24 cellular contexts compared by ENCODE assay signal in the genomic region with DNA sequence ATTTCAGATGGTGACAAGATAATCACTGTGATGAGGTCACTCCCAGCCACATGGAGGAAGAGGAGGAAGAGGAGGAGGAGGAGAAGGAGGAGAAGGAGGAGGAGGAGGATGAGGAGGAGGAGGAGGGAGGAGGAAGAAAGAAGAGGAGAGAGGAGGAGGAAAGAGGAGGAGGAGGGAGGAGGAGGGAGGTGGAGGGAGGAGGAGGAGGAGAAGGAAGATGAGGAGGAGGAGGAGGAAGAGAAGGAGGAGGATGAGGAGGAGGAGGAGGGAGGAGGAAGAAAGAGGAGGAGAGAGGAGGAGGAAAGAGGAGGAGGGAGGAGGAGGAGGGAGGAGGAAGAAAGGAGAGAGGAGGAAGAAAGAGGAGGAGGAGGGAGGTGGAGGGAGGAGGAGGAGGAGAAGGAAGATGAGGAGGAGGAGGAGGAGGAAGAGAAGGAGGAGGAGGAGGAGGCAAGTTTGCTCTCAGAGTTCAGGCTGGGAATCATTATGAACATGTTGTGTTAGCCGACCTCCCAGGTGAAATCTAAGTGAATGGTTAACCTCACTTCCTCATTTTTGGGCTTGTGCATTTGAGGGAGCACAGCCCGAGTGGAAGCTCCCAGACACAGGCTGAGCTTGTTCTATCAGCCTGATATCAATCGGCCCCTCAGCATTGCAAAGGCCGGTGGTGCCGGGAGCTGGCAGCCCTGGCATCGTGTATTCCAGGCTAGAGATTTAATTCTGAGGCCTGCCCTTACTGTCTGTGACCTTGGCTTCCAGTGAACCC.
A peak's percentile ranks its signal among the peaks of the same experiment; 100 is the strongest.
DNase-seq lines count a peak whose midpoint lies in the region; ATAC-seq, FAIRE-seq and TF ChIP-seq lines count a peak whose summit lies in the region.
"Had no signal": no experiment of that assay in that cellular context is flagged by ENCODE, and none has a peak within 500 bp of the region (broad histone marks: within the 10 kb centered on the region; RNA-seq: fewer than 3 reads in every experiment).

No MANE protein-coding gene starts in this region.

- H3K9me3 ChIP-seq in spleen (peaks cover 0 to 4% (median 0%) of the 10 kb centered on the region in 8 donors), esophagus squamous epithelium (no peaks in the 10 kb centered on the region)
- H3K9me3 ChIP-seq: gastroesophageal sphincter, neutrophil, suprapubic skin had no signal

- H3K36me3 Mint-ChIP-seq in activated naive CD8-positive, alpha-beta T cell treated with anti-CD3 and anti-CD28 coated beads, Interleukin-2, amount 10 ng/mL, durations not matched to agents 7 days and 5 days, result no peaks in the 10 kb centered on the region
- no peaks in the 10 kb centered on the region for H3K36me3 Mint-ChIP-seq in activated naive CD8-positive, alpha-beta T cell treated with anti-CD3 and anti-CD28 coated beads, Interleukin-2, amount 50 U/mL, for 24 hours (ENCODE audit: low read depth)
- H3K36me3 Mint-ChIP-seq: T-cell had no signal

- H3K27me3 Mint-ChIP-seq in activated naive CD8-positive, alpha-beta T cell treated with anti-CD3 and anti-CD28 coated beads, Interleukin-2, amount 10 ng/mL, durations not matched to agents 7 days and 5 days, result peaks cover 16% of the 10 kb centered on the region
- H3K27me3 Mint-ChIP-seq in activated naive CD8-positive, alpha-beta T cell treated with anti-CD3 and anti-CD28 coated beads, Interleukin-2, amount 50 U/mL, for 24 hours, result peaks cover 6% of the 10 kb centered on the region

- H3K4me3 Mint-ChIP-seq in activated naive CD8-positive, alpha-beta T cell treated with anti-CD3 and anti-CD28 coated beads, Interleukin-2, amount 10 ng/mL, durations not matched to agents 7 days and 5 days, result no peak overlapping the region
- H3K4me3 Mint-ChIP-seq in activated naive CD8-positive, alpha-beta T cell treated with anti-CD3 and anti-CD28 coated beads, Interleukin-2, amount 50 U/mL, for 24 hours, result no peak overlapping the region
- H3K4me3 Mint-ChIP-seq: activated CD4-positive, alpha-beta memory T cell treated with anti-CD3 and anti-CD28 coated beads, Interleukin-2, amount 10 ng/mL, durations not matched to agents 7 days and 5 days; T-cell had no signal

- H3K4me1 Mint-ChIP-seq in activated naive CD8-positive, alpha-beta T cell treated with anti-CD3 and anti-CD28 coated beads, Interleukin-2, amount 10 ng/mL, durations not matched to agents 7 days and 5 days, result peaks cover 4% of the 10 kb centered on the region
- H3K4me1 Mint-ChIP-seq in activated naive CD8-positive, alpha-beta T cell treated with anti-CD3 and anti-CD28 coated beads, Interleukin-2, amount 50 U/mL, for 24 hours, result peaks cover 4% of the 10 kb centered on the region
- H3K4me1 Mint-ChIP-seq: T-cell had no signal

- no peaks in the 10 kb centered on the region for H3K27me3 ChIP-seq in spleen (replicated peaks in 1 of 7)
- no peaks in the 10 kb centered on the region for H3K27me3 ChIP-seq in esophagus squamous epithelium
- H3K27me3 ChIP-seq: BLaER1, gastroesophageal sphincter, neutrophil, suprapubic skin had no signal

- H3K27ac ChIP-seq in spleen, result no peak overlapping the region
- H3K27ac ChIP-seq in esophagus squamous epithelium, result no peak overlapping the region
- H3K27ac ChIP-seq: A549, BLaER1, gastroesophageal sphincter, neutrophil, suprapubic skin had no signal

- intact Hi-C loops in spleen (cut with DNase I; ENCODE audit: low total_unique reads) (no loop called here), esophagus squamous epithelium (cut with DNase I) (no loop called here)

- H3K9me3 Mint-ChIP-seq in activated naive CD8-positive, alpha-beta T cell treated with anti-CD3 and anti-CD28 coated beads, Interleukin-2, amount 10 ng/mL, durations not matched to agents 7 days and 5 days, result peaks cover 4% of the 10 kb centered on the region
- H3K9me3 Mint-ChIP-seq in activated naive CD8-positive, alpha-beta T cell treated with anti-CD3 and anti-CD28 coated beads, Interleukin-2, amount 50 U/mL, for 24 hours, result peaks cover 5% of the 10 kb centered on the region

- H3K27ac Mint-ChIP-seq in activated naive CD8-positive, alpha-beta T cell treated with anti-CD3 and anti-CD28 coated beads, Interleukin-2, amount 10 ng/mL, durations not matched to agents 7 days and 5 days, result peak overlapping the region; percentile 16
- no peak overlapping the region for H3K27ac Mint-ChIP-seq in activated naive CD8-positive, alpha-beta T cell treated with anti-CD3 and anti-CD28 coated beads, Interleukin-2, amount 50 U/mL, for 24 hours
- H3K27ac Mint-ChIP-seq: activated CD4-positive, alpha-beta memory T cell treated with anti-CD3 and anti-CD28 coated beads, Interleukin-2, amount 10 ng/mL, durations not matched to agents 7 days and 5 days; T-cell had no signal

- peaks cover 0 to 12% (median 0%) of the 10 kb centered on the region in 6 donors for H3K4me1 ChIP-seq in spleen
- no peaks in the 10 kb centered on the region for H3K4me1 ChIP-seq in esophagus squamous epithelium
- H3K4me1 ChIP-seq: A549, suprapubic skin had no signal

- TF ChIP-seq POLR2A in spleen (IDR thresholded peaks at IDR 0.05) (no peak), esophagus squamous epithelium (IDR thresholded peaks at IDR 0.05) (no peak)

- no peaks in the 10 kb centered on the region for H3K36me3 ChIP-seq in spleen
- no peaks in the 10 kb centered on the region for H3K36me3 ChIP-seq in esophagus squamous epithelium
- H3K36me3 ChIP-seq: BLaER1, gastroesophageal sphincter, neutrophil, suprapubic skin had no signal

- TF ChIP-seq CTCF in spleen (IDR thresholded peaks at IDR 0.05 in 8 of 11, conservative IDR thresholded peaks at IDR 0.05 in 3 of 11) (no peak), esophagus squamous epithelium (IDR thresholded peaks at IDR 0.05) (no peak)

- WGBS in spleen, 5 donors, result 64 to 80% (median 70%) methylated on average over 6 of the region's 6 CpGs
- 74 to 88% methylated on average over 3 to 6 of the region's 6 CpGs for WGBS in esophagus squamous epithelium, 2 donors

- ATAC-seq in activated naive CD8-positive, alpha-beta T cell treated with anti-CD3 and anti-CD28 coated beads, Interleukin-2, amount 10 ng/mL, durations not matched to agents 7 days and 5 days (ENCODE audit: low read depth), result no peak
- no peak for ATAC-seq in activated naive CD8-positive, alpha-beta T cell treated with anti-CD3 and anti-CD28 coated beads, Interleukin-2, amount 50 U/mL, for 24 hours
- ATAC-seq in HG03354 (IDR thresholded peaks at IDR 0.05; ENCODE audit: poor library complexity, severe bottlenecking, unreplicated experiment), result peak; percentile 63
- ATAC-seq: A549, gastroesophageal sphincter, T-cell had no signal

- H3K4me3 ChIP-seq in spleen (no peak overlapping the region), esophagus squamous epithelium (no peak overlapping the region)
- H3K4me3 ChIP-seq: A549, BLaER1, gastroesophageal sphincter, suprapubic skin had no signal

- FAIRE-seq in frontal cortex (lab: Jason Lieb, UNC), result no peak
- FAIRE-seq: A549, astrocyte had no signal

- POLR2A ChIA-PET in activated naive CD8-positive, alpha-beta T cell treated with anti-CD3 and anti-CD28 coated beads, Interleukin-2, amount 10 ng/mL, durations not matched to agents 7 days and 5 days (lab: Charles Lee), result no interaction called here

- DNase-seq in activated naive CD8-positive, alpha-beta T cell treated with anti-CD3 and anti-CD28 coated beads, Interleukin-2, amount 10 ng/mL, durations not matched to agents 7 days and 5 days, result no peak
- DNase-seq in activated naive CD8-positive, alpha-beta T cell treated with anti-CD3 and anti-CD28 coated beads, Interleukin-2, amount 50 U/mL, for 24 hours, result no peak
- DNase-seq in kidney tubule cell (ENCODE audit: low spot score) (peak; percentile 78), spleen (peak; percentile 44), frontal cortex (ENCODE audit: low spot score in 2 of 2) (no peak), esophagus squamous epithelium (lab: John Stamatoyannopoulos, UW) (no peak)
- DNase-seq in activated CD4-positive, CD25-positive, alpha-beta regulatory T cell (lab: John Stamatoyannopoulos, UW), result no peak
- DNase-seq: activated CD4-positive, alpha-beta memory T cell treated with anti-CD3 and anti-CD28 coated beads, Interleukin-2, amount 10 ng/mL, durations not matched to agents 7 days and 5 days; activated naive CD4-positive, alpha-beta T cell treated with anti-CD3 and anti-CD28 coated beads, Interleukin-2, amount 50 U/mL, for 16 hours; activated T-cell treated with anti-CD3 and anti-CD28 coated beads, Interleukin-2, amount 50 U/mL, for 1 hour; cerebellar nuclear complex; GOT3; midbrain; NCI-H1105; OCI-M1; SHP77; T-cell had no signal

Comparison
In these comparisons a context has a peak if more than half of its experiments do, and no peak if none do; other contexts are left out.
1. DNase-seq: peak in kidney tubule cell (single experiment) and spleen (single experiment); none in activated naive CD8-positive, alpha-beta T cell treated with anti-CD3 and anti-CD28 coated beads, Interleukin-2, amount 10 ng/mL, durations not matched to agents 7 days and 5 days (single experiment), activated naive CD8-positive, alpha-beta T cell treated with anti-CD3 and anti-CD28 coated beads, Interleukin-2, amount 50 U/mL, for 24 hours (single experiment), frontal cortex (0 of 2), activated CD4-positive, CD25-positive, alpha-beta regulatory T cell (0 of 4) and esophagus squamous epithelium (single experiment).